In genomic region chr7:8133955-8134733, GRCh38 we compare ENCODE assay signal across 1 cellular context.
TF ChIP-seq lines count a peak whose summit lies in the region.

No MANE protein-coding gene starts in this region.

TF ChIP-seq in GM12878, 131 proteins besides CTCF, POLR2A, EP300 and RAD21 (continued from another document and continues in another):
- peak; percentile 45; the same call in 1 of the 2 replicates for TF ChIP-seq POLR2AphosphoS5 (IDR thresholded peaks at IDR 0.05; ENCODE audit: low read length)
- TF ChIP-seq ATF2 (IDR thresholded peaks at IDR 0.05; ENCODE audit: low read length): no peak
- no peak for TF ChIP-seq FOXK2 (IDR thresholded peaks at IDR 0.05)
- 0 out of 2 replicates have a peak, but pooled peaks have one; percentile 55 for TF ChIP-seq ZNF24 (IDR thresholded peaks at IDR 0.05)
- TF ChIP-seq KLF5 (IDR thresholded peaks at IDR 0.05; ENCODE audit: partially characterized antibody): peak; percentile 49
- peak; percentile 97; the same call in 1 of the 2 replicates for TF ChIP-seq ZBED1 (IDR thresholded peaks at IDR 0.05; ENCODE audit: borderline replicate concordance)
- TF ChIP-seq, protein P1, sequence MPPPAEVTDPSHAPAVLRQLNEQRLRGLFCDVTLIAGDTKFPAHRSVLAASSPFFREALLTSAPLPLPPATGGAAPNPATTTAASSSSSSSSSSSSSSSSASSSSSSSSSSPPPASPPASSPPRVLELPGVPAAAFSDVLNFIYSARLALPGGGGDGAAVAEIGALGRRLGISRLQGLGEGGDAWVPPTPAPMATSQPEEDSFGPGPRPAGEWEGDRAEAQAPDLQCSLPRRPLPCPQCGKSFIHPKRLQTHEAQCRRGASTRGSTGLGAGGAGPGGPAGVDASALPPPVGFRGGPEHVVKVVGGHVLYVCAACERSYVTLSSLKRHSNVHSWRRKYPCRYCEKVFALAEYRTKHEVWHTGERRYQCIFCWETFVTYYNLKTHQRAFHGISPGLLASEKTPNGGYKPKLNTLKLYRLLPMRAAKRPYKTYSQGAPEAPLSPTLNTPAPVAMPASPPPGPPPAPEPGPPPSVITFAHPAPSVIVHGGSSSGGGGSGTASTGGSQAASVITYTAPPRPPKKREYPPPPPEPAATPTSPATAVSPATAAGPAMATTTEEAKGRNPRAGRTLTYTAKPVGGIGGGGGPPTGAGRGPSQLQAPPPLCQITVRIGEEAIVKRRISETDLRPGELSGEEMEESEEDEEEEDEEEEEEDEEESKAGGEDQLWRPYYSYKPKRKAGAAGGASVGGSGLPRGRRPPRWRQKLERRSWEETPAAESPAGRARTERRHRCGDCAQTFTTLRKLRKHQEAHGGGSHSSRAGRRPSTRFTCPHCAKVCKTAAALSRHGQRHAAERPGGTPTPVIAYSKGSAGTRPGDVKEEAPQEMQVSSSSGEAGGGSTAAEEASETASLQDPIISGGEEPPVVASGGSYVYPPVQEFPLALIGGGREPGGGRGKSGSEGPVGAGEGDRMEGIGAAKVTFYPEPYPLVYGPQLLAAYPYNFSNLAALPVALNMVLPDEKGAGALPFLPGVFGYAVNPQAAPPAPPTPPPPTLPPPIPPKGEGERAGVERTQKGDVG (CRISPR knock-in tag; IDR thresholded peaks at IDR 0.05): no peak
- no peak for TF ChIP-seq USF2 (IDR thresholded peaks at IDR 0.05; ENCODE audit: borderline replicate concordance, low read depth, low read length)
- TF ChIP-seq SREBF2 (IDR thresholded peaks at IDR 0.05; ENCODE audit: low read length): no peak
- TF ChIP-seq ETV6 (conservative IDR thresholded peaks at IDR 0.05 in 1 of 2, IDR thresholded peaks at IDR 0.05 in 1 of 2; ENCODE audit: borderline replicate concordance in 1 of 2, low read depth in 1 of 2): peak in 1 of 2 experiments; percentile 96; a peak in 2 of 4 replicates
- TF ChIP-seq HDAC6 (IDR thresholded peaks at IDR 0.05; ENCODE audit: unreplicated experiment): no peak
- TF ChIP-seq, protein P2, sequence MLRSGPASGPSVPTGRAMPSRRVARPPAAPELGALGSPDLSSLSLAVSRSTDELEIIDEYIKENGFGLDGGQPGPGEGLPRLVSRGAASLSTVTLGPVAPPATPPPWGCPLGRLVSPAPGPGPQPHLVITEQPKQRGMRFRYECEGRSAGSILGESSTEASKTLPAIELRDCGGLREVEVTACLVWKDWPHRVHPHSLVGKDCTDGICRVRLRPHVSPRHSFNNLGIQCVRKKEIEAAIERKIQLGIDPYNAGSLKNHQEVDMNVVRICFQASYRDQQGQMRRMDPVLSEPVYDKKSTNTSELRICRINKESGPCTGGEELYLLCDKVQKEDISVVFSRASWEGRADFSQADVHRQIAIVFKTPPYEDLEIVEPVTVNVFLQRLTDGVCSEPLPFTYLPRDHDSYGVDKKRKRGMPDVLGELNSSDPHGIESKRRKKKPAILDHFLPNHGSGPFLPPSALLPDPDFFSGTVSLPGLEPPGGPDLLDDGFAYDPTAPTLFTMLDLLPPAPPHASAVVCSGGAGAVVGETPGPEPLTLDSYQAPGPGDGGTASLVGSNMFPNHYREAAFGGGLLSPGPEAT (IDR thresholded peaks at IDR 0.05; ENCODE audit: low read depth): peak; percentile 95
- TF ChIP-seq YBX1 (IDR thresholded peaks at IDR 0.05): no peak
- TF ChIP-seq RCOR1 (conservative IDR thresholded peaks at IDR 0.05; ENCODE audit: low read depth, low read length): peak; percentile 89
- no peak for TF ChIP-seq RFX5 (IDR thresholded peaks at IDR 0.05; ENCODE audit: low read depth, low read length)
- TF ChIP-seq EZH2 (IDR thresholded peaks at IDR 0.05; ENCODE audit: borderline replicate concordance, control insufficient read depth, low read depth, low read length): no peak
- TF ChIP-seq, protein P3, sequence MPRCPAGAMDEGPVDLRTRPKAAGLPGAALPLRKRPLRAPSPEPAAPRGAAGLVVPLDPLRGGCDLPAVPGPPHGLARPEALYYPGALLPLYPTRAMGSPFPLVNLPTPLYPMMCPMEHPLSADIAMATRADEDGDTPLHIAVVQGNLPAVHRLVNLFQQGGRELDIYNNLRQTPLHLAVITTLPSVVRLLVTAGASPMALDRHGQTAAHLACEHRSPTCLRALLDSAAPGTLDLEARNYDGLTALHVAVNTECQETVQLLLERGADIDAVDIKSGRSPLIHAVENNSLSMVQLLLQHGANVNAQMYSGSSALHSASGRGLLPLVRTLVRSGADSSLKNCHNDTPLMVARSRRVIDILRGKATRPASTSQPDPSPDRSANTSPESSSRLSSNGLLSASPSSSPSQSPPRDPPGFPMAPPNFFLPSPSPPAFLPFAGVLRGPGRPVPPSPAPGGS (IDR thresholded peaks at IDR 0.05; ENCODE audit: borderline replicate concordance, insufficient read depth, low read depth, low read length, poor library complexity, severe bottlenecking): peak; percentile 99
- peak; percentile 57; the same call in 1 of the 2 replicates for TF ChIP-seq TARDBP (IDR thresholded peaks at IDR 0.05; ENCODE audit: borderline replicate concordance)
- TF ChIP-seq NFIC (IDR thresholded peaks at IDR 0.05; ENCODE audit: low read depth, low read length): no peak
- no peak for TF ChIP-seq HDAC2 (IDR thresholded peaks at IDR 0.05)
- TF ChIP-seq, protein P4, sequence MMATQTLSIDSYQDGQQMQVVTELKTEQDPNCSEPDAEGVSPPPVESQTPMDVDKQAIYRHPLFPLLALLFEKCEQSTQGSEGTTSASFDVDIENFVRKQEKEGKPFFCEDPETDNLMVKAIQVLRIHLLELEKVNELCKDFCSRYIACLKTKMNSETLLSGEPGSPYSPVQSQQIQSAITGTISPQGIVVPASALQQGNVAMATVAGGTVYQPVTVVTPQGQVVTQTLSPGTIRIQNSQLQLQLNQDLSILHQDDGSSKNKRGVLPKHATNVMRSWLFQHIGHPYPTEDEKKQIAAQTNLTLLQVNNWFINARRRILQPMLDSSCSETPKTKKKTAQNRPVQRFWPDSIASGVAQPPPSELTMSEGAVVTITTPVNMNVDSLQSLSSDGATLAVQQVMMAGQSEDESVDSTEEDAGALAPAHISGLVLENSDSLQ (IDR thresholded peaks at IDR 0.05): peak; percentile 76; the same call in 1 of the 2 replicates
- no peak for TF ChIP-seq RBBP5 (conservative IDR thresholded peaks at IDR 0.05)
- TF ChIP-seq WRNIP1 (IDR thresholded peaks at IDR 0.05; ENCODE audit: borderline replicate concordance, low read depth, low read length): peak; percentile 59; the same call in 1 of the 2 replicates
- TF ChIP-seq MYB (IDR thresholded peaks at IDR 0.05; ENCODE audit: borderline replicate concordance, low read depth, low read length): no peak
- peak; percentile 92 for TF ChIP-seq JUNB (IDR thresholded peaks at IDR 0.05)
- TF ChIP-seq CBX3 (IDR thresholded peaks at IDR 0.05; ENCODE audit: borderline replicate concordance, low read depth): no peak
- no peak for TF ChIP-seq MYC (IDR thresholded peaks at IDR 0.05; ENCODE audit: insufficient read depth, insufficient read length, insufficient replicate concordance, low read length, severe bottlenecking)
- no peak for TF ChIP-seq SIX5 (IDR thresholded peaks at IDR 0.05; ENCODE audit: low read depth, low read length, severe bottlenecking)
- no peak for TF ChIP-seq RELA (IDR thresholded peaks at IDR 0.05; ENCODE audit: borderline replicate concordance, partially characterized antibody)
- TF ChIP-seq, protein P5, sequence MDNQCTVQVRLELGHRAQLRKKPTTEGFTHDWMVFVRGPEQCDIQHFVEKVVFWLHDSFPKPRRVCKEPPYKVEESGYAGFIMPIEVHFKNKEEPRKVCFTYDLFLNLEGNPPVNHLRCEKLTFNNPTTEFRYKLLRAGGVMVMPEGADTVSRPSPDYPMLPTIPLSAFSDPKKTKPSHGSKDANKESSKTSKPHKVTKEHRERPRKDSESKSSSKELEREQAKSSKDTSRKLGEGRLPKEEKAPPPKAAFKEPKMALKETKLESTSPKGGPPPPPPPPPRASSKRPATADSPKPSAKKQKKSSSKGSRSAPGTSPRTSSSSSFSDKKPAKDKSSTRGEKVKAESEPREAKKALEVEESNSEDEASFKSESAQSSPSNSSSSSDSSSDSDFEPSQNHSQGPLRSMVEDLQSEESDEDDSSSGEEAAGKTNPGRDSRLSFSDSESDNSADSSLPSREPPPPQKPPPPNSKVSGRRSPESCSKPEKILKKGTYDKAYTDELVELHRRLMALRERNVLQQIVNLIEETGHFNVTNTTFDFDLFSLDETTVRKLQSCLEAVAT (IDR thresholded peaks at IDR 0.05): peak; percentile 96
- TF ChIP-seq CHD2 (IDR thresholded peaks at IDR 0.05; ENCODE audit: borderline replicate concordance, low read depth, low read length): peak; percentile 70; the same call in 1 of the 2 replicates
- peak; percentile 86 for TF ChIP-seq DPF2 (IDR thresholded peaks at IDR 0.05)
- TF ChIP-seq IRF5 (IDR thresholded peaks at IDR 0.05; ENCODE audit: borderline replicate concordance): no peak
- TF ChIP-seq, protein P6, sequence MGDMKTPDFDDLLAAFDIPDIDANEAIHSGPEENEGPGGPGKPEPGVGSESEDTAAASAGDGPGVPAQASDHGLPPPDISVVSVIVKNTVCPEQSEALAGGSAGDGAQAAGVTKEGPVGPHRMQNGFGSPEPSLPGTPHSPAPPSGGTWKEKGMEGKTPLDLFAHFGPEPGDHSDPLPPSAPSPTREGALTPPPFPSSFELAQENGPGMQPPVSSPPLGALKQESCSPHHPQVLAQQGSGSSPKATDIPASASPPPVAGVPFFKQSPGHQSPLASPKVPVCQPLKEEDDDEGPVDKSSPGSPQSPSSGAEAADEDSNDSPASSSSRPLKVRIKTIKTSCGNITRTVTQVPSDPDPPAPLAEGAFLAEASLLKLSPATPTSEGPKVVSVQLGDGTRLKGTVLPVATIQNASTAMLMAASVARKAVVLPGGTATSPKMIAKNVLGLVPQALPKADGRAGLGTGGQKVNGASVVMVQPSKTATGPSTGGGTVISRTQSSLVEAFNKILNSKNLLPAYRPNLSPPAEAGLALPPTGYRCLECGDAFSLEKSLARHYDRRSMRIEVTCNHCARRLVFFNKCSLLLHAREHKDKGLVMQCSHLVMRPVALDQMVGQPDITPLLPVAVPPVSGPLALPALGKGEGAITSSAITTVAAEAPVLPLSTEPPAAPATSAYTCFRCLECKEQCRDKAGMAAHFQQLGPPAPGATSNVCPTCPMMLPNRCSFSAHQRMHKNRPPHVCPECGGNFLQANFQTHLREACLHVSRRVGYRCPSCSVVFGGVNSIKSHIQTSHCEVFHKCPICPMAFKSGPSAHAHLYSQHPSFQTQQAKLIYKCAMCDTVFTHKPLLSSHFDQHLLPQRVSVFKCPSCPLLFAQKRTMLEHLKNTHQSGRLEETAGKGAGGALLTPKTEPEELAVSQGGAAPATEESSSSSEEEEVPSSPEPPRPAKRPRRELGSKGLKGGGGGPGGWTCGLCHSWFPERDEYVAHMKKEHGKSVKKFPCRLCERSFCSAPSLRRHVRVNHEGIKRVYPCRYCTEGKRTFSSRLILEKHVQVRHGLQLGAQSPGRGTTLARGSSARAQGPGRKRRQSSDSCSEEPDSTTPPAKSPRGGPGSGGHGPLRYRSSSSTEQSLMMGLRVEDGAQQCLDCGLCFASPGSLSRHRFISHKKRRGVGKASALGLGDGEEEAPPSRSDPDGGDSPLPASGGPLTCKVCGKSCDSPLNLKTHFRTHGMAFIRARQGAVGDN (IDR thresholded peaks at IDR 0.05): peak; percentile 85
- TF ChIP-seq KDM1A (IDR thresholded peaks at IDR 0.05; ENCODE audit: borderline replicate concordance): no peak
